1 cellular context compared by ENCODE assay signal in genomic region chrX:15789979-15790765, GRCh38.
TF ChIP-seq lines count a peak whose summit lies in the region.

TSS of gene ZRSR2 (plus strand) at chrX:15790484. CDS start at chrX:15790496, 12 bp downstream.

TF ChIP-seq in HepG2, 621 proteins besides CTCF, POLR2A, EP300 and RAD21 (continued from another document):
- TF ChIP-seq ZNF574 (CRISPR knock-in tag; IDR thresholded peaks at IDR 0.05) (0 out of 2 replicates have a peak, but pooled peaks have one; percentile 16), ZNF891 (CRISPR knock-in tag; IDR thresholded peaks at IDR 0.05) (0 out of 2 replicates have a peak, but pooled peaks have one; percentile 47), TOE1 (CRISPR knock-in tag; IDR thresholded peaks at IDR 0.05) (no peak), TAF1 (CRISPR knock-in tag; IDR thresholded peaks at IDR 0.05) (peak; percentile 80; the same call in 1 of the 2 replicates), SRF (IDR thresholded peaks at IDR 0.05; ENCODE audit: low read depth, low read length) (no peak)
TF ChIP-seq in HepG2: peak in this region for 53.
